In genomic region chr1:221440658-221441057, GRCh38 we compare ENCODE assay signal across 9 cellular contexts.
DNase-seq lines count a peak whose midpoint lies in the region; ATAC-seq and TF ChIP-seq lines count a peak whose summit lies in the region.
"Had no signal": no experiment of that assay in that cellular context is flagged by ENCODE, and none has a peak within 500 bp of the region (broad histone marks: within the 10 kb centered on the region; RNA-seq: fewer than 3 reads in every experiment).

No MANE protein-coding gene starts in this region.

- 11% methylated on average over 5 of the region's 5 CpGs for WGBS in esophagus muscularis mucosa

- H3K79me2 ChIP-seq in osteoblast (ENCODE audit: insufficient read depth, low read length), result no peaks in the 10 kb centered on the region

- H3K27ac ChIP-seq in esophagus muscularis mucosa (replicated peaks in 1 of 4), result peak overlapping the region; percentile 77 to 80 (median 79)
- peak overlapping the region; percentile 98 for H3K27ac ChIP-seq in osteoblast (ENCODE audit: low read depth, low read length)

- TF ChIP-seq POLR2A in esophagus muscularis mucosa (IDR thresholded peaks at IDR 0.05; ENCODE audit: low read depth), result no peak

- TF ChIP-seq CTCF in esophagus muscularis mucosa (IDR thresholded peaks at IDR 0.05), result peak in 1 of 3 experiments; percentile 21
- TF ChIP-seq CTCF in osteoblast (IDR thresholded peaks at IDR 0.05; ENCODE audit: extremely low read depth, low read depth, low read length), result no peak

- peak overlapping the region; percentile 80 for H3K4me2 ChIP-seq in osteoblast (ENCODE audit: insufficient read depth, low read length)

- peak overlapping the region; percentile 51 for H2AFZ ChIP-seq in osteoblast (ENCODE audit: low read length)

- H3K9me3 ChIP-seq in esophagus muscularis mucosa (no peaks in the 10 kb centered on the region), osteoblast (ENCODE audit: low read depth, low read length) (no peaks in the 10 kb centered on the region)

- no peaks in the 10 kb centered on the region for H3K36me3 ChIP-seq in esophagus muscularis mucosa
- H3K36me3 ChIP-seq in osteoblast (ENCODE audit: insufficient read depth, low read length), result no peaks in the 10 kb centered on the region

- DNase-seq in EL (peak; percentile 38), NCI-H1105 treated with DMSO at 0.1 percent for 48 hours (lab: John Stamatoyannopoulos, UW) (peak; percentile 26), esophagus muscularis mucosa (ENCODE audit: extremely low spot score) (no peak), osteoblast (ENCODE audit: insufficient read length, low spot score, missing footprints) (peak; percentile 58), germinal center (ENCODE audit: low spot score) (no peak)
- no peak for DNase-seq in activated effector memory CD4-positive, alpha-beta T cell treated with Interleukin-2 at 50 U/mL for 16 hours
- DNase-seq in stimulated activated CD4-positive, alpha-beta T cell treated with anti-CD3 and anti-CD28 coated beads, Interleukin-4, amount 100 ng/mL, for 1 hour, result no peak
- DNase-seq: activated CD4-positive, CD25-positive, alpha-beta regulatory T cell treated with anti-CD3 and anti-CD28 coated beads, Interleukin-2, amount 50 U/mL, for 72 hours had no signal

- peak; percentile 41 for TF ChIP-seq EP300 in esophagus muscularis mucosa (IDR thresholded peaks at IDR 0.05)

- H3K4me3 ChIP-seq in esophagus muscularis mucosa (peak overlapping the region in 2 of 4 donors; percentile 3 to 11), osteoblast (ENCODE audit: insufficient read depth, low read length) (peak overlapping the region; percentile 36)

- no peaks in the 10 kb centered on the region for H4K20me1 ChIP-seq in osteoblast (ENCODE audit: insufficient read depth, low read length)

- H3K4me1 ChIP-seq in esophagus muscularis mucosa, result peaks cover 12 to 59% (median 53%) of the 10 kb centered on the region in 4 donors
- peaks cover 51% of the 10 kb centered on the region for H3K4me1 ChIP-seq in osteoblast (ENCODE audit: insufficient read depth, low read length)

- no peaks in the 10 kb centered on the region for H3K27me3 ChIP-seq in esophagus muscularis mucosa
- no peaks in the 10 kb centered on the region for H3K27me3 ChIP-seq in osteoblast (ENCODE audit: insufficient read depth, low read length)

- no peak for ATAC-seq in HG02763 (IDR thresholded peaks at IDR 0.05; ENCODE audit: unreplicated experiment)

- intact Hi-C loops in esophagus muscularis mucosa (cut with DNase I), result no loop called here

Comparison
In these comparisons a context has a peak if more than half of its experiments do, and no peak if none do; other contexts are left out.
1. DNase-seq: peak in EL (single experiment), NCI-H1105 treated with DMSO at 0.1 percent for 48 hours (single experiment) and osteoblast (single experiment); none in esophagus muscularis mucosa (single experiment), germinal center (single experiment), activated effector memory CD4-positive, alpha-beta T cell treated with Interleukin-2 at 50 U/mL for 16 hours (single experiment) and stimulated activated CD4-positive, alpha-beta T cell treated with anti-CD3 and anti-CD28 coated beads, Interleukin-4, amount 100 ng/mL, for 1 hour (single experiment).